ENCODE assay signal across 17 cellular contexts in the genomic region with DNA sequence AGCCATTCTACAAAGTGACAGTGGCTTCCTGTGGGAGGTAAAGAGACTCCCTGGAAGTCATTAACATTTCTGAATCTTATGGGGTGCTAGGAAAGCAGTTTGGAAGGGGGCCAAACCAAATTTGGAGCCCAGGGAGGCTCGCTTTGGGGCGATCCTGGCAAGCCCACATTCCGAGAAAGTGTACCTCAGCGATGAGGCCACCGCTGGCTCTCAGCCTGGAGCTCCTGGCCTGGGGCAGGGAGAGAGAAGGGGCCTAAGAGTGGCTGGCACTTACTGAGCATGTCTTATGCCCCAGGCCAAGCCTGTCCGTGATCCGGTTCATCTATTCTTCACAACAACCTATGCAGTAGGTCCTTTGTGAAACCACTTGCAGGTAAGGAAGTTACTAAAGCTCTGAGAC.
"Had no signal": no experiment of that assay in that cellular context is flagged by ENCODE, and none has a peak within 500 bp of the region (broad histone marks: within the 10 kb centered on the region; RNA-seq: fewer than 3 reads in every experiment).

No MANE protein-coding gene starts in this region.

- H3K27me3 ChIP-seq: ascending aorta, cardiac muscle cell had no signal

- H3K27ac Mint-ChIP-seq: activated naive CD4-positive, alpha-beta T cell treated with anti-CD3 and anti-CD28 coated beads for 36 hours; activated T-helper 17 cell treated with anti-CD3 and anti-CD28 coated beads, Interleukin-2, amount 50 U/mL, for 72 hours; endodermal cell; nephron progenitor cell; T-cell had no signal

- H3K36me3 ChIP-seq: ascending aorta, cardiac muscle cell had no signal

- FAIRE-seq: islet of Langerhans had no signal

- H3K4me1 Mint-ChIP-seq: activated T-helper 17 cell treated with anti-CD3 and anti-CD28 coated beads, Interleukin-2, amount 50 U/mL, for 72 hours had no signal

- H3K4me3 ChIP-seq: ascending aorta, cardiac muscle cell, dorsolateral prefrontal cortex had no signal

- H3K9me3 ChIP-seq: ascending aorta had no signal

- H3K4me3 Mint-ChIP-seq: activated naive CD4-positive, alpha-beta T cell treated with anti-CD3 and anti-CD28 coated beads for 36 hours; activated T-helper 17 cell treated with anti-CD3 and anti-CD28 coated beads, Interleukin-2, amount 50 U/mL, for 72 hours; endodermal cell; nephron progenitor cell; T-cell had no signal

- H3K36me3 Mint-ChIP-seq: T-cell had no signal

- H3K27me3 Mint-ChIP-seq: activated T-helper 17 cell treated with anti-CD3 and anti-CD28 coated beads, Interleukin-2, amount 50 U/mL, for 72 hours; T-cell had no signal

- H3K27ac ChIP-seq: ascending aorta, cardiac muscle cell, dorsolateral prefrontal cortex had no signal

- H3K4me1 ChIP-seq: ascending aorta had no signal

- H3K9me3 Mint-ChIP-seq: activated naive CD4-positive, alpha-beta T cell treated with anti-CD3 and anti-CD28 coated beads for 36 hours; activated T-helper 17 cell treated with anti-CD3 and anti-CD28 coated beads, Interleukin-2, amount 50 U/mL, for 72 hours; endodermal cell; nephron progenitor cell; T-cell had no signal

- ATAC-seq: activated CD4-positive, CD25-positive, alpha-beta regulatory T cell treated with anti-CD3 and anti-CD28 coated beads, Interleukin-2, amount 50 U/mL, for 24 hours; activated T-helper 17 cell treated with anti-CD3 and anti-CD28 coated beads, Interleukin-2, amount 50 U/mL, for 72 hours; left ventricle myocardium superior; sciatic nerve; stimulated activated naive CD8-positive, alpha-beta T cell treated with anti-CD3 and anti-CD28 coated beads, Interleukin-15, Interleukin-2, amounts not matched to agents 100 U/mL and 50 U/mL, for 24 hours; T-cell had no signal

- DNase-seq: activated CD4-positive, alpha-beta T cell treated with anti-CD3 and anti-CD28 coated beads, Interleukin-2, amount 50 U/mL, for 48 hours; activated naive CD4-positive, alpha-beta T cell treated with anti-CD3 and anti-CD28 coated beads for 36 hours; dorsolateral prefrontal cortex; endodermal cell; erythroblast; left ventricle myocardium superior; nephron progenitor cell; stimulated activated naive CD8-positive, alpha-beta T cell treated with anti-CD3 and anti-CD28 coated beads, Interleukin-15, Interleukin-2, amounts not matched to agents 100 U/mL and 50 U/mL, for 24 hours; T-cell; T-helper 9 cell; trophoblast cell had no signal
